ENCODE assay signal across 14 cellular contexts in genomic region chr4:1783970-1784369, GRCh38.
"Had no signal": no experiment of that assay in that cellular context is flagged by ENCODE, and none has a peak within 500 bp of the region (broad histone marks: within the 10 kb centered on the region; RNA-seq: fewer than 3 reads in every experiment).

No MANE protein-coding gene starts in this region.

- H3K4me3 Mint-ChIP-seq: activated naive CD8-positive, alpha-beta T cell treated with anti-CD3 and anti-CD28 coated beads, Interleukin-2, amount 50 U/mL, for 24 hours; naive thymus-derived CD4-positive, alpha-beta T cell; stimulated activated memory B cell treated with anti-CD40 and anti-IgM and Interleukin-4, amounts not matched to agents 10 μg/mL and 1 μg/mL and 100 μg/mL, for 72 hours; T-cell had no signal

- H3K9me3 Mint-ChIP-seq: activated naive CD8-positive, alpha-beta T cell treated with anti-CD3 and anti-CD28 coated beads, Interleukin-2, amount 50 U/mL, for 24 hours; naive thymus-derived CD4-positive, alpha-beta T cell; stimulated activated memory B cell treated with anti-CD40 and anti-IgM and Interleukin-4, amounts not matched to agents 10 μg/mL and 1 μg/mL and 100 μg/mL, for 72 hours; T-cell had no signal

- H3K4me1 Mint-ChIP-seq: activated naive CD8-positive, alpha-beta T cell treated with anti-CD3 and anti-CD28 coated beads, Interleukin-2, amount 50 U/mL, for 24 hours; stimulated activated memory B cell treated with anti-CD40 and anti-IgM and Interleukin-4, amounts not matched to agents 10 μg/mL and 1 μg/mL and 100 μg/mL, for 72 hours; T-cell had no signal

- H3K4me1 ChIP-seq: colonic mucosa had no signal

- DNase-seq: activated CD4-positive, alpha-beta T cell treated with anti-CD3 and anti-CD28 coated beads for 4 hours; activated naive CD4-positive, alpha-beta T cell treated with Interleukin-2 at 50 U/mL for 16 hours; activated naive CD8-positive, alpha-beta T cell treated with anti-CD3 and anti-CD28 coated beads, Interleukin-2, amount 50 U/mL, for 24 hours; colonic mucosa; effector CD8-positive, alpha-beta T cell; naive thymus-derived CD4-positive, alpha-beta T cell; spleen; stimulated activated CD4-positive, alpha-beta T cell treated with anti-CD3 and anti-CD28 coated beads, Interleukin-1b, Interleukin-23, amount 100 ng/mL, for 48 hours; T-cell; trophoblast cell; WERI-Rb-1 had no signal

- H3K4me3 ChIP-seq: colonic mucosa, right atrium auricular region, spleen had no signal

- H3K27me3 Mint-ChIP-seq: activated naive CD8-positive, alpha-beta T cell treated with anti-CD3 and anti-CD28 coated beads, Interleukin-2, amount 50 U/mL, for 24 hours; naive thymus-derived CD4-positive, alpha-beta T cell; T-cell had no signal

- H3K27ac ChIP-seq: colonic mucosa, neutrophil, right atrium auricular region, WERI-Rb-1 had no signal

- H3K36me3 Mint-ChIP-seq: naive thymus-derived CD4-positive, alpha-beta T cell; stimulated activated memory B cell treated with anti-CD40 and anti-IgM and Interleukin-4, amounts not matched to agents 10 μg/mL and 1 μg/mL and 100 μg/mL, for 72 hours; T-cell had no signal

- H3K27ac Mint-ChIP-seq: activated naive CD8-positive, alpha-beta T cell treated with anti-CD3 and anti-CD28 coated beads, Interleukin-2, amount 50 U/mL, for 24 hours; naive thymus-derived CD4-positive, alpha-beta T cell; stimulated activated memory B cell treated with anti-CD40 and anti-IgM and Interleukin-4, amounts not matched to agents 10 μg/mL and 1 μg/mL and 100 μg/mL, for 72 hours; T-cell had no signal

- ATAC-seq: naive thymus-derived CD4-positive, alpha-beta T cell; stimulated activated memory B cell treated with anti-CD40 and anti-IgM and Interleukin-4, amounts not matched to agents 10 μg/mL and 1 μg/mL and 100 μg/mL, for 72 hours; T-cell had no signal

- H3K27me3 ChIP-seq: colonic mucosa, right atrium auricular region, spleen had no signal

- H3K36me3 ChIP-seq: colonic mucosa, neutrophil, right atrium auricular region, spleen, WERI-Rb-1 had no signal

- H3K9me3 ChIP-seq: colonic mucosa, neutrophil, right atrium auricular region, spleen had no signal
